Comparison of ENCODE assay signal across 17 cellular contexts in the genomic region with DNA sequence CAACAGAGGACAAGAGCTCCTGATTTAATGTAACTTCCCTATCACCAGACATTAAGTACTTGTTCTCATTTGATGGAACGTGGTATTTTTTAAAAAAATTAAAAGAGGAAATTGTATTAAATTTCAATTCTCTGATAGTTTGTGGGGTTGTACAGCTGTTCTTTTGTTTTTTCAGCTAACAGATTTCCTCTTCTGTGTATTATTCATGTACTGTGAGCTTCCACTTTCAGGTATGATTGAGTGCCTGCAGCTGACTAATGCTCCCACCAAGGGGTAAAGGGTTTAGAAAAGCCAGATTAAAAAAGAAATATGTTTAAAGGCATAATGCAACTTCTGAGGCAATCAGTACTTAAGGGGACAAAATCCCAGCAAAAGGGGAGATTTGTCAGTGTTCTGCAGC.
"Had no signal": no experiment of that assay in that cellular context is flagged by ENCODE, and none has a peak within 500 bp of the region (broad histone marks: within the 10 kb centered on the region; RNA-seq: fewer than 3 reads in every experiment).

No MANE protein-coding gene starts in this region.

- H3K36me3 Mint-ChIP-seq: neural progenitor cell had no signal

- H3K36me3 ChIP-seq: adrenal gland, breast epithelium, gastrocnemius medialis, neural progenitor cell, pancreas, thyroid gland, uterus, WERI-Rb-1 had no signal

- H3K27ac Mint-ChIP-seq: activated CD8-positive, alpha-beta T cell treated with anti-CD3 and anti-CD28 coated beads, Interleukin-2, amount 10 ng/mL, durations not matched to agents 7 days and 5 days; activated T-helper 2 cell treated with anti-CD3 and anti-CD28 coated beads, Interferon-gamma antibody, Interleukin-2, Interleukin-4, amounts not matched to agents 10 μg/mL and 5 μg/mL and 100 μg/mL, durations not matched to agents 14 hours and 24 hours and 36 hours; neural progenitor cell had no signal

- FAIRE-seq: keratinocyte, pancreas had no signal

- H3K9me3 ChIP-seq: adrenal gland, breast epithelium, gastrocnemius medialis, pancreas, thyroid gland, uterus had no signal

- H3K27me3 ChIP-seq: adrenal gland, breast epithelium, gastrocnemius medialis, neural progenitor cell, pancreas, thyroid gland, uterus had no signal

- H3K9me3 Mint-ChIP-seq: activated T-helper 2 cell treated with anti-CD3 and anti-CD28 coated beads, Interferon-gamma antibody, Interleukin-2, Interleukin-4, amounts not matched to agents 10 μg/mL and 5 μg/mL and 100 μg/mL, durations not matched to agents 14 hours and 24 hours and 36 hours; neural progenitor cell had no signal

- H3K4me2 ChIP-seq: neural progenitor cell had no signal

- H2AFZ ChIP-seq: neural progenitor cell had no signal

- H3K4me3 Mint-ChIP-seq: activated CD8-positive, alpha-beta T cell treated with anti-CD3 and anti-CD28 coated beads, Interleukin-2, amount 10 ng/mL, durations not matched to agents 7 days and 5 days; neural progenitor cell had no signal

- DNase-seq: activated CD4-positive, alpha-beta T cell treated with anti-CD3 and anti-CD28 coated beads for 4 hours; activated CD8-positive, alpha-beta T cell treated with anti-CD3 and anti-CD28 coated beads, Interleukin-2, amount 10 ng/mL, durations not matched to agents 7 days and 5 days; activated naive CD4-positive, alpha-beta T cell treated with anti-CD3 and anti-CD28 coated beads, Interleukin-2, amount 50 U/mL, for 16 hours; adrenal gland; gastrocnemius medialis; left ventricle myocardium superior; pancreas; stimulated activated CD4-positive, alpha-beta T cell treated with anti-CD3 and anti-CD28 coated beads, Interleukin-4, amount 100 ng/mL, for 4 hours; T-helper 1 cell; thyroid gland; uterus; WERI-Rb-1 had no signal

- H3K4me1 ChIP-seq: adrenal gland, breast epithelium, neural progenitor cell, pancreas, thyroid gland, uterus had no signal

- H3K27ac ChIP-seq: adrenal gland, breast epithelium, gastrocnemius medialis, neural progenitor cell, pancreas, skin epidermis, thyroid gland, uterus, WERI-Rb-1 had no signal

- H3K4me3 ChIP-seq: adrenal gland, breast epithelium, gastrocnemius medialis, neural progenitor cell, pancreas, skin epidermis, thyroid gland, uterus had no signal

- H3K9ac ChIP-seq: neural progenitor cell had no signal

- ATAC-seq: activated CD8-positive, alpha-beta T cell treated with anti-CD3 and anti-CD28 coated beads, Interleukin-2, amount 10 ng/mL, durations not matched to agents 7 days and 5 days; gastrocnemius medialis; left ventricle myocardium superior; pancreas had no signal
